In the genomic region with DNA sequence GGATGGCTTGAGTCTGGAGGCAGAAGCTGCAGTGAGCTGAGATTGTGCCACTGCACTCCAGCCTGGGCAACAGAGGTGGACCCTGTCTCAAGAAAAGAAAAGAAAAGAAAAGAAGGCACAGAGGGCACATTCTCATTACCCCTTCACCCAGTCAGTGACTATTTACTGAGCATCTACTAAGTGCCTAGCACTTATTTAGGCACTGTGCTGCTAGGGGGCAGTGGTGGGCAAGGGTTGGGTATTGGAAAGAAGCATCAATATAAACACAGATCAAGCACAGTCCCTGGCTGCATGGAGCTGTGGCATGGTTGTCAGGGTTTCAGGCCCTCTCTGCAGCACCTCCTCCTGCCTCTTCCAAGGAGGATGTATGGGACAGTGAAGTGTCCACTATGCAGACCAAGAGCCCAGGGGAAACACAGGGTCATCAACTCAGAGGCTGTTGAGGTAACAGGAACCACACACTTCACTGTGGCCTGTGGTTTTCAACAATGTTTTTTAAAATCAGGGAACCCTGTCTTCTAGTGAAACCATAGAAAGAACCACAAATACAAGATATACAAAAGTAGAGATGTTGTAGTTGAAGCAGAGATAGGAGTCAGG, we compare ENCODE assay signal across 18 cellular contexts.
DNase-seq lines count a peak whose midpoint lies in the region; ATAC-seq and TF ChIP-seq lines count a peak whose summit lies in the region.
"Had no signal": no experiment of that assay in that cellular context is flagged by ENCODE, and none has a peak within 500 bp of the region (broad histone marks: within the 10 kb centered on the region; RNA-seq: fewer than 3 reads in every experiment).

No MANE protein-coding gene starts in this region.

- H3K9me3 ChIP-seq in Karpas-422 (ENCODE audit: low read length), result no peaks in the 10 kb centered on the region
- H3K9me3 ChIP-seq: lower lobe of right lung had no signal

- H3K9me2 ChIP-seq in Karpas-422 (replicated peaks; ENCODE audit: insufficient read depth, low read length), result no peaks in the 10 kb centered on the region

- CTCF ChIA-PET in activated CD8-positive, alpha-beta T cell treated with anti-CD3 and anti-CD28 coated beads for 36 hours (lab: Charles Lee), result no interaction called here

- TF ChIP-seq CTCF in 22Rv1 (IDR thresholded peaks at IDR 0.05), result 0 out of 2 replicates have a peak, but pooled peaks have one; percentile 14
- TF ChIP-seq CTCF in activated CD8-positive, alpha-beta T cell treated with anti-CD3 and anti-CD28 coated beads for 36 hours (IDR thresholded peaks at IDR 0.05), result no peak

- no peaks in the 10 kb centered on the region for H3K79me2 ChIP-seq in Karpas-422 (ENCODE audit: low read length)

- POLR2A ChIA-PET in activated CD8-positive, alpha-beta T cell treated with anti-CD3 and anti-CD28 coated beads for 36 hours (lab: Charles Lee), result no interaction called here

- no peak overlapping the region for H3K4me3 ChIP-seq in Karpas-422 (ENCODE audit: low read length)
- H3K4me3 ChIP-seq: lower lobe of right lung had no signal

- H3K9me3 Mint-ChIP-seq in activated CD8-positive, alpha-beta T cell treated with anti-CD3 and anti-CD28 coated beads for 36 hours, result no peaks in the 10 kb centered on the region
- H3K9me3 Mint-ChIP-seq: activated T-helper 17 cell treated with anti-CD3 and anti-CD28 coated beads, Interleukin-2, amount 50 U/mL, for 72 hours; CD14-positive monocyte; dendritic cell treated with granulocyte-macrophage colony-stimulating factor and Interleukin-4, amounts not matched to agents 40 ng/mL and 50 ng/mL, for 4 days; nephron had no signal

- DNase-seq in COLO668 (lab: John Stamatoyannopoulos, UW; ENCODE audit: unreplicated experiment) (peak; percentile 11), Karpas-422 (peak; percentile 77), foreskin melanocyte (no peak), NCI-H187 (lab: John Stamatoyannopoulos, UW) (no peak), NCI-H1417 treated with DMSO at 0.1 percent for 48 hours (lab: John Stamatoyannopoulos, UW) (no peak)
- DNase-seq in activated CD8-positive, alpha-beta T cell treated with anti-CD3 and anti-CD28 coated beads for 36 hours, result peak; percentile 25
- DNase-seq: Kasumi-1; lower lobe of right lung; NCI-H2171 treated with DMSO at 0.1 percent for 48 hours; retina; stimulated activated CD4-positive, alpha-beta T cell treated with anti-CD3 and anti-CD28 coated beads, Interleukin-1b, Interleukin-23, amount 100 ng/mL, for 48 hours; T-cell had no signal

- H3K4me1 Mint-ChIP-seq in activated CD8-positive, alpha-beta T cell treated with anti-CD3 and anti-CD28 coated beads for 36 hours (ENCODE audit: low read depth), result no peaks in the 10 kb centered on the region
- H3K4me1 Mint-ChIP-seq: activated T-helper 17 cell treated with anti-CD3 and anti-CD28 coated beads, Interleukin-2, amount 50 U/mL, for 72 hours; CD14-positive monocyte; nephron; T-cell had no signal

- no peaks in the 10 kb centered on the region; the same call in 1 of the 2 replicates for H3K4me1 ChIP-seq in Karpas-422 (ENCODE audit: low read length)
- H3K4me1 ChIP-seq: lower lobe of right lung had no signal

- no peaks in the 10 kb centered on the region for H3K36me3 Mint-ChIP-seq in activated CD8-positive, alpha-beta T cell treated with anti-CD3 and anti-CD28 coated beads for 36 hours (ENCODE audit: low read depth)
- H3K36me3 Mint-ChIP-seq: CD14-positive monocyte, T-cell had no signal

- no peaks in the 10 kb centered on the region for H4K20me1 ChIP-seq in Karpas-422 (ENCODE audit: insufficient read depth, low read depth, low read length)

- no peak overlapping the region for H2AFZ ChIP-seq in Karpas-422 (ENCODE audit: low read length)

- peaks cover 6% of the 10 kb centered on the region for H3K27me3 Mint-ChIP-seq in activated CD8-positive, alpha-beta T cell treated with anti-CD3 and anti-CD28 coated beads for 36 hours

- H3K27ac Mint-ChIP-seq in activated CD8-positive, alpha-beta T cell treated with anti-CD3 and anti-CD28 coated beads for 36 hours, result no peak overlapping the region
- H3K27ac Mint-ChIP-seq: activated T-helper 17 cell treated with anti-CD3 and anti-CD28 coated beads, Interleukin-2, amount 50 U/mL, for 72 hours; CD14-positive monocyte; dendritic cell treated with granulocyte-macrophage colony-stimulating factor and Interleukin-4, amounts not matched to agents 40 ng/mL and 50 ng/mL, for 4 days; nephron; T-cell had no signal

- H3K4me2 ChIP-seq in Karpas-422 (ENCODE audit: low read depth, low read length, poor library complexity, severe bottlenecking), result no peak overlapping the region

- H3K36me3 ChIP-seq in Karpas-422 (ENCODE audit: insufficient read depth, low read length), result no peaks in the 10 kb centered on the region
- H3K36me3 ChIP-seq: lower lobe of right lung had no signal

- intact Hi-C loops in activated CD8-positive, alpha-beta T cell treated with anti-CD3 and anti-CD28 coated beads for 36 hours (cut with micrococcal nuclease), result no loop called here

- H3K27me3 ChIP-seq in Karpas-422 (ENCODE audit: low read length), result no peaks in the 10 kb centered on the region

- no peak overlapping the region for H3K4me3 Mint-ChIP-seq in activated CD8-positive, alpha-beta T cell treated with anti-CD3 and anti-CD28 coated beads for 36 hours
- H3K4me3 Mint-ChIP-seq: activated T-helper 17 cell treated with anti-CD3 and anti-CD28 coated beads, Interleukin-2, amount 50 U/mL, for 72 hours; CD14-positive monocyte; dendritic cell treated with granulocyte-macrophage colony-stimulating factor and Interleukin-4, amounts not matched to agents 40 ng/mL and 50 ng/mL, for 4 days; nephron; T-cell had no signal

- no peak for ATAC-seq in activated CD8-positive, alpha-beta T cell treated with anti-CD3 and anti-CD28 coated beads for 36 hours
- ATAC-seq: activated CD4-positive, CD25-positive, alpha-beta regulatory T cell treated with anti-CD3 and anti-CD28 coated beads, Interleukin-2, amount 50 U/mL, for 24 hours; activated T-helper 17 cell treated with anti-CD3 and anti-CD28 coated beads, Interleukin-2, amount 50 U/mL, for 72 hours; lower lobe of right lung; T-cell had no signal

- no peak overlapping the region for H3K9ac ChIP-seq in Karpas-422 (ENCODE audit: low read length)

- H3K27ac ChIP-seq in 22Rv1 (no peak overlapping the region), Karpas-422 (ENCODE audit: low read length) (no peak overlapping the region)
- H3K27ac ChIP-seq: lower lobe of right lung had no signal

Comparison
In these comparisons a context has a peak if more than half of its experiments do, and no peak if none do; other contexts are left out.
1. DNase-seq: peak in COLO668 (single experiment), Karpas-422 (single experiment) and activated CD8-positive, alpha-beta T cell treated with anti-CD3 and anti-CD28 coated beads for 36 hours (single experiment); none in foreskin melanocyte (single experiment), NCI-H187 (0 of 2) and NCI-H1417 treated with DMSO at 0.1 percent for 48 hours (single experiment).